In genomic region chr22:25564320-25564978, GRCh38 we compare ENCODE assay signal across 8 cellular contexts. TPM values are rescaled to one million over a fixed set of nuclear protein-coding genes. Genes with fewer than 3 reads are reported as not detected.
DNase-seq lines count a peak whose midpoint lies in the region; ATAC-seq and TF ChIP-seq lines count a peak whose summit lies in the region.

Gene GRK3, plus strand, starts transcription at chr22:25564675. Its CDS starts 366 bp downstream, at chr22:25565041.

- H3K4me3 Mint-ChIP-seq in activated naive CD8-positive, alpha-beta T cell treated with anti-CD3 and anti-CD28 coated beads, Interleukin-2, amount 50 U/mL, for 24 hours: peak within 1 kb of the TSS; percentile 86

- TF ChIP-seq CTCF in AG04450 (IDR thresholded peaks at IDR 0.05; ENCODE audit: low read depth, low read length) (no peak), left ventricle myocardium inferior (IDR thresholded peaks at IDR 0.05; ENCODE audit: borderline replicate concordance) (no peak)

- no peaks in the 10 kb centered on the region for H3K36me3 ChIP-seq in left ventricle myocardium inferior

- peaks cover 59% of the 10 kb centered on the region for H3K4me1 Mint-ChIP-seq in activated naive CD8-positive, alpha-beta T cell treated with anti-CD3 and anti-CD28 coated beads, Interleukin-2, amount 50 U/mL, for 24 hours

- intact Hi-C loops in left ventricle myocardium inferior (cut with micrococcal nuclease): no loop called here

- CTCF ChIA-PET in AG04450 (lab: Charles Lee): interaction anchor here (0.5 to 1.0 kb wide), 2 partner anchors 61 to 102 kb away, joined by 3 to 4 read pairs; no protein-coding TSS in a partner anchor

- POLR2A ChIA-PET in AG04450 (lab: Yijun Ruan, JAX): no interaction called here

- peaks cover 19% of the 10 kb centered on the region for H3K27me3 ChIP-seq in AG04450 (ENCODE audit: control insufficient read depth, insufficient read depth, low read length)
- H3K27me3 ChIP-seq in left ventricle myocardium inferior (ENCODE audit: low read depth): peaks cover 17% of the 10 kb centered on the region

- no peaks in the 10 kb centered on the region for H3K9me3 Mint-ChIP-seq in activated naive CD8-positive, alpha-beta T cell treated with anti-CD3 and anti-CD28 coated beads, Interleukin-2, amount 50 U/mL, for 24 hours

- DNase-seq in AG04450 (ENCODE audit: low read depth, low spot score) (no peak), HT1080 (ENCODE audit: low read depth) (peak; percentile 53), left ventricle myocardium inferior (peak; percentile 70), pulmonary artery endothelial cell (ENCODE audit: low read depth, low spot score) (peak; percentile 7)
- peak; percentile 77 for DNase-seq in activated naive CD8-positive, alpha-beta T cell treated with anti-CD3 and anti-CD28 coated beads, Interleukin-2, amount 50 U/mL, for 24 hours

- peaks cover 9% of the 10 kb centered on the region for H3K27me3 Mint-ChIP-seq in activated naive CD8-positive, alpha-beta T cell treated with anti-CD3 and anti-CD28 coated beads, Interleukin-2, amount 50 U/mL, for 24 hours

- H3K36me3 Mint-ChIP-seq in activated naive CD8-positive, alpha-beta T cell treated with anti-CD3 and anti-CD28 coated beads, Interleukin-2, amount 50 U/mL, for 24 hours (ENCODE audit: low read depth): no peaks in the 10 kb centered on the region

- ATAC-seq in GM18909 (IDR thresholded peaks at IDR 0.05; ENCODE audit: poor library complexity, unreplicated experiment) (peak; percentile 48), SK-N-SH treated with all-trans-retinoic acid at 6 μM for 48 hours (peak; percentile 62), GM19035 (IDR thresholded peaks at IDR 0.05; ENCODE audit: unreplicated experiment) (no peak)
- ATAC-seq in activated naive CD8-positive, alpha-beta T cell treated with anti-CD3 and anti-CD28 coated beads, Interleukin-2, amount 50 U/mL, for 24 hours: peak; percentile 74

- H3K4me1 ChIP-seq in left ventricle myocardium inferior: peaks cover 37% of the 10 kb centered on the region

- H3K27ac ChIP-seq in AG04450 (ENCODE audit: low read depth, low read length) (no peak within 1 kb of the TSS), left ventricle myocardium inferior (replicated peaks) (peak within 1 kb of the TSS; percentile 72)

- peak within 1 kb of the TSS; percentile 82 for H3K27ac Mint-ChIP-seq in activated naive CD8-positive, alpha-beta T cell treated with anti-CD3 and anti-CD28 coated beads, Interleukin-2, amount 50 U/mL, for 24 hours

- H3K4me3 ChIP-seq in AG04450 (ENCODE audit: low read depth, low read length) (peak within 1 kb of the TSS; percentile 60), left ventricle myocardium inferior (peak within 1 kb of the TSS; percentile 92)

- no peaks in the 10 kb centered on the region for H3K9me3 ChIP-seq in AG04450 (ENCODE audit: control insufficient read depth, insufficient read depth, low read length)
- no peaks in the 10 kb centered on the region for H3K9me3 ChIP-seq in left ventricle myocardium inferior (replicated peaks)

TF ChIP-seq in SK-N-SH treated with all-trans-retinoic acid at 6 μM for 48 hours, 23 proteins besides CTCF, POLR2A, EP300 and RAD21:
- TF ChIP-seq ARNTL (CRISPR knock-in tag; IDR thresholded peaks at IDR 0.05; ENCODE audit: borderline replicate concordance, low read depth) (no peak), ESRRG (CRISPR knock-in tag; IDR thresholded peaks at IDR 0.05) (no peak), TCF4 (CRISPR knock-in tag; IDR thresholded peaks at IDR 0.05; ENCODE audit: borderline replicate concordance) (no peak), ISL1 (CRISPR knock-in tag; IDR thresholded peaks at IDR 0.05) (no peak), GLIS3 (CRISPR knock-in tag; IDR thresholded peaks at IDR 0.05) (no peak), TOX (CRISPR knock-in tag; IDR thresholded peaks at IDR 0.05; ENCODE audit: borderline replicate concordance) (no peak), ZFP3 (CRISPR knock-in tag; IDR thresholded peaks at IDR 0.05) (no peak), ZNF70 (CRISPR knock-in tag; IDR thresholded peaks at IDR 0.05) (no peak), PATZ1 (CRISPR knock-in tag; IDR thresholded peaks at IDR 0.05; ENCODE audit: borderline replicate concordance) (no peak)

RNA-seq across cellular contexts. Expression of gene GRK3, which starts in this region (rescaled TPM):
- 0.52 and 0.72 TPM in 2 replicates for polyA plus RNA-seq in AG04450 (2011; rRNA removed)
- 0.56 and 0.78 TPM in 2 replicates for polyA minus RNA-seq in AG04450 (2011; rRNA and poly(A)+ RNA removed)
- total RNA-seq in HT1080 (2014; rRNA removed; shearing (Covaris generic)): 1.7 and 2.5 TPM in 2 replicates
- polyA plus RNA-seq in HT1080 (2015; cell fraction: cytosol; rRNA removed): 1.1 and 1.2 TPM in 2 replicates
- 0.96 and 1.6 TPM in 2 replicates for polyA plus RNA-seq in HT1080 (2015; cell fraction: nucleus; rRNA removed)
- total RNA-seq in left ventricle myocardium inferior (3.8 TPM), pulmonary artery endothelial cell (0.20 and 1.3 TPM in 2 replicates)
